ENCODE assay signal across 23 cellular contexts in genomic region chr20:25500880-25501351, GRCh38.
"Had no signal": no experiment of that assay in that cellular context is flagged by ENCODE, and none has a peak within 500 bp of the region (broad histone marks: within the 10 kb centered on the region; RNA-seq: fewer than 3 reads in every experiment).

No MANE protein-coding gene starts in this region.

- H3K27ac Mint-ChIP-seq: naive thymus-derived CD8-positive, alpha-beta T cell; neural progenitor cell had no signal

- H3K27ac ChIP-seq: coronary artery, dorsolateral prefrontal cortex, heart left ventricle, neural progenitor cell, pancreas, psoas muscle, sigmoid colon, skin epidermis, stomach, thoracic aorta, transverse colon had no signal

- H2AFZ ChIP-seq: neural progenitor cell had no signal

- ATAC-seq: esophagus mucosa; left lobe of liver; mucosa of descending colon; naive thymus-derived CD8-positive, alpha-beta T cell; pancreas; psoas muscle had no signal

- H3K4me3 Mint-ChIP-seq: naive thymus-derived CD8-positive, alpha-beta T cell; neural progenitor cell had no signal

- H3K36me3 ChIP-seq: neural progenitor cell, pancreas, transverse colon had no signal

- FAIRE-seq: frontal cortex, pancreas had no signal

- H3K4me3 ChIP-seq: coronary artery, dorsolateral prefrontal cortex, heart left ventricle, mucosa of descending colon, neural progenitor cell, pancreas, psoas muscle, sigmoid colon, skin epidermis, stomach, thoracic aorta, transverse colon had no signal

- DNase-seq: effector CD8-positive, alpha-beta T cell; heart left ventricle; hippocampal formation; kidney glomerular epithelial cell; mucosa of descending colon; naive thymus-derived CD8-positive, alpha-beta T cell; occipital lobe; psoas muscle; retina; sigmoid colon; stimulated activated naive CD4-positive, alpha-beta T cell; stomach; substantia nigra; transverse colon had no signal

- H3K27me3 ChIP-seq: dorsolateral prefrontal cortex, heart left ventricle, neural progenitor cell, pancreas, sigmoid colon, stomach, transverse colon had no signal

- H3K9me3 ChIP-seq: heart left ventricle, mucosa of descending colon, pancreas, psoas muscle, sigmoid colon, stomach, thoracic aorta, transverse colon had no signal

- H3K27me3 Mint-ChIP-seq: naive thymus-derived CD8-positive, alpha-beta T cell had no signal

- H3K4me2 ChIP-seq: neural progenitor cell had no signal

- H3K4me1 ChIP-seq: heart left ventricle, neural progenitor cell, pancreas, psoas muscle, sigmoid colon, stomach, transverse colon had no signal

- H3K9me3 Mint-ChIP-seq: naive thymus-derived CD8-positive, alpha-beta T cell; neural progenitor cell had no signal

- H3K9ac ChIP-seq: neural progenitor cell had no signal

- H3K4me1 Mint-ChIP-seq: neural progenitor cell had no signal
